ENCODE assay signal across 10 cellular contexts in genomic region chr3:150385296-150386242, GRCh38. TPM values are rescaled to one million over a fixed set of nuclear protein-coding genes. Genes with fewer than 3 reads are reported as not detected.
A peak's percentile ranks its signal among the peaks of the same experiment; 100 is the strongest.
DNase-seq lines count a peak whose midpoint lies in the region; ATAC-seq and TF ChIP-seq lines count a peak whose summit lies in the region.
"Had no signal": no experiment of that assay in that cellular context is flagged by ENCODE, and none has a peak within 500 bp of the region (broad histone marks: within the 10 kb centered on the region; RNA-seq: fewer than 3 reads in every experiment).

No MANE protein-coding gene starts in this region.

- no peak overlapping the region for H2BK15ac ChIP-seq in H9 (ENCODE audit: low read depth, low read length)

- H4K8ac ChIP-seq in H9 (replicated peaks; ENCODE audit: insufficient read length, low read depth, low read length): no peak overlapping the region

- no peak overlapping the region for H2AK5ac ChIP-seq in H9 (ENCODE audit: insufficient read length, low read length)

- no peak overlapping the region for H3T11ph ChIP-seq in H9 (ENCODE audit: low read length)

- no peaks in the 10 kb centered on the region for H4K20me1 ChIP-seq in H9 (ENCODE audit: control insufficient read depth, insufficient read depth, insufficient read length)

- no peak overlapping the region for H4K5ac ChIP-seq in H9 (ENCODE audit: insufficient read length, low read depth, low read length)

- no CpG with 5 or more reads among the region's 6 CpGs for WGBS in H9 (ENCODE audit: extremely low coverage, insufficient read length, low lambda C conversion rate)

- H3K27ac Mint-ChIP-seq in H9 (peak overlapping the region in 1 of 3 experiments; percentile 7; a peak in 1 of 7 replicates), natural killer cell (peak overlapping the region; percentile 73 to 76)

- no peak overlapping the region for H3K23ac ChIP-seq in H9 (ENCODE audit: insufficient read length, low read depth, low read length)

- H2BK20ac ChIP-seq in H9 (ENCODE audit: low read depth, low read length, poor library complexity, severe bottlenecking): peak overlapping the region; percentile 12

- no peak overlapping the region for H2BK5ac ChIP-seq in H9 (ENCODE audit: insufficient read length, low read length)

- H3K14ac ChIP-seq in H9 (ENCODE audit: insufficient read depth, low read length): no peak overlapping the region

- H3K4ac ChIP-seq in H9 (ENCODE audit: low read depth, low read length): no peak overlapping the region

- no peak for TF ChIP-seq POLR2A in vagina (IDR thresholded peaks at IDR 0.05)

- peak; percentile 25 for ATAC-seq in GM18867 (IDR thresholded peaks at IDR 0.05; ENCODE audit: unreplicated experiment)
- ATAC-seq in Panc1: peak; percentile 51
- ATAC-seq in natural killer cell: peak; percentile 54 to 62 (median 60)

- no peaks in the 10 kb centered on the region for H3K23me2 ChIP-seq in H9 (ENCODE audit: insufficient read length, low read depth, low read length, poor library complexity, severe bottlenecking)

- no peak overlapping the region for H2BK120ac ChIP-seq in H9 (ENCODE audit: low read depth, low read length, poor library complexity, severe bottlenecking)

- no peak overlapping the region for H3K27ac ChIP-seq in H9 (ENCODE audit: insufficient read length, low read depth, low read length)
- peak overlapping the region; percentile 70 for H3K27ac ChIP-seq in Panc1 (ENCODE audit: low read length)
- no peak overlapping the region for H3K27ac ChIP-seq in SJCRH30
- no peak overlapping the region for H3K27ac ChIP-seq in vagina

- peak overlapping the region; percentile 59 for H3K18ac ChIP-seq in H9 (ENCODE audit: insufficient read length, low read depth, low read length)

- H3K4me3 ChIP-seq in Panc1 (ENCODE audit: low read depth in 2 of 2, low read length in 2 of 2) (no peak overlapping the region), SJCRH30 (no peak overlapping the region), vagina (no peak overlapping the region)
- H3K4me3 ChIP-seq: upper lobe of left lung had no signal

- H3K4me3 Mint-ChIP-seq in H9: no peak overlapping the region
- H3K4me3 Mint-ChIP-seq in natural killer cell: peak overlapping the region; percentile 72

- H4K91ac ChIP-seq in H9 (ENCODE audit: insufficient read length, low read depth, low read length): no peak overlapping the region

- H2AFZ ChIP-seq in H9 (ENCODE audit: low read length): peak overlapping the region; percentile 22

- H2BK12ac ChIP-seq in H9 (ENCODE audit: insufficient read length, low read depth, low read length): peak overlapping the region; percentile 43

- H3K4me1 Mint-ChIP-seq in H9 (peaks cover 14% of the 10 kb centered on the region in 2 experiments), natural killer cell (peaks cover 17 to 18% of the 10 kb centered on the region in 2 donors)

- H3K36me3 ChIP-seq in Panc1 (ENCODE audit: control insufficient read depth, insufficient read depth, low read length): no peaks in the 10 kb centered on the region
- no peaks in the 10 kb centered on the region for H3K36me3 ChIP-seq in SJCRH30
- no peaks in the 10 kb centered on the region for H3K36me3 ChIP-seq in vagina
- H3K36me3 ChIP-seq: upper lobe of left lung had no signal

- H3K56ac ChIP-seq in H9 (ENCODE audit: insufficient read length, low read depth, low read length): no peak overlapping the region

- H3K4me1 ChIP-seq in H9 (ENCODE audit: insufficient read depth, low read length): peaks cover 3% of the 10 kb centered on the region; the same call in 1 of the 2 replicates
- peaks cover 13% of the 10 kb centered on the region for H3K4me1 ChIP-seq in Panc1 (ENCODE audit: control insufficient read depth, insufficient read depth, low read length)
- H3K4me1 ChIP-seq in SJCRH30: peaks cover 16% of the 10 kb centered on the region
- no peaks in the 10 kb centered on the region for H3K4me1 ChIP-seq in vagina
- H3K4me1 ChIP-seq: upper lobe of left lung had no signal

- H3K9me3 Mint-ChIP-seq in H9 (no peaks in the 10 kb centered on the region), natural killer cell (no peaks in the 10 kb centered on the region)
- H3K9me3 Mint-ChIP-seq: brain had no signal

- no peaks in the 10 kb centered on the region for H3K79me2 ChIP-seq in H9 (ENCODE audit: insufficient read depth, low read length)

- H3K27me3 ChIP-seq in H9 (ENCODE audit: insufficient read depth, low read length): no peaks in the 10 kb centered on the region
- H3K27me3 ChIP-seq in Panc1 (ENCODE audit: control insufficient read depth, insufficient read depth, low read length): no peaks in the 10 kb centered on the region
- no peaks in the 10 kb centered on the region for H3K27me3 ChIP-seq in SJCRH30
- no peaks in the 10 kb centered on the region for H3K27me3 ChIP-seq in vagina
- H3K27me3 ChIP-seq: upper lobe of left lung had no signal

- H3K9ac ChIP-seq in H9 (ENCODE audit: extremely low read depth, insufficient read length, low read length): no peak overlapping the region

- H3K9me3 ChIP-seq in H9 (ENCODE audit: control insufficient read depth, low read depth, low read length) (no peaks in the 10 kb centered on the region), Panc1 (ENCODE audit: control insufficient read depth, insufficient read depth, low read depth, low read length) (no peaks in the 10 kb centered on the region), SJCRH30 (replicated peaks) (0 out of 2 replicates have a peak, but pooled peaks cover 5% of the 10 kb centered on the region), vagina (no peaks in the 10 kb centered on the region)
- H3K9me3 ChIP-seq: upper lobe of left lung had no signal

- H3K27me3 Mint-ChIP-seq in H9 (ENCODE audit: low read depth) (no peaks in the 10 kb centered on the region; the same call in 1 of the 2 replicates), natural killer cell (ENCODE audit: low read depth in 2 of 2) (peaks cover 0 to 2% of the 10 kb centered on the region in 2 donors)
- H3K27me3 Mint-ChIP-seq: brain had no signal

- in situ Hi-C loops in Panc1 (cut with HindIII; ENCODE audit: low pct_unique_long_range_greater_than_20kb, low sequenced_read_pairs): no loop called here

- H3K79me1 ChIP-seq in H9 (ENCODE audit: insufficient read depth, low read depth, low read length, poor library complexity, severe bottlenecking): no peaks in the 10 kb centered on the region

- DNase-seq in H9: no peak
- no peak for DNase-seq in Panc1 (ENCODE audit: low read depth, low spot score)
- DNase-seq in natural killer cell: no peak
- no peak for DNase-seq in SJCRH30
- DNase-seq in vagina (ENCODE audit: extremely low spot score in 2 of 2): no peak
- DNase-seq in HK-2 (ENCODE audit: unreplicated experiment): no peak
- no peak for DNase-seq in GM19240 (ENCODE audit: insufficient read length, low spot score)

- intact Hi-C loops in Panc1 (cut with micrococcal nuclease; ENCODE audit: unreplicated experiment) (no loop called here), natural killer cell (cut with micrococcal nuclease) (loop anchor here (1.0 to 10.0 kb wide), 2 partner anchors 23 to 109 kb away; partner anchors contain the start of gene TSC22D2), vagina (cut with DNase I) (no loop called here)

- BruUV-seq in Panc1 (replicated peaks; lab: Mats Ljungman, UMichigan): no TSS peak

- H3K36me3 Mint-ChIP-seq in H9 (ENCODE audit: insufficient read depth in 1 of 3, low read depth in 3 of 3) (no peaks in the 10 kb centered on the region), natural killer cell (no peaks in the 10 kb centered on the region)
- H3K36me3 Mint-ChIP-seq: brain had no signal

- 0 out of 3 replicates have a peak, but pooled peaks have one; percentile 8 for TF ChIP-seq CTCF in H9 (conservative IDR thresholded peaks at IDR 0.05)
- TF ChIP-seq CTCF in Panc1 (IDR thresholded peaks at IDR 0.05): no peak
- TF ChIP-seq CTCF in natural killer cell (IDR thresholded peaks at IDR 0.05): no peak
- no peak for TF ChIP-seq CTCF in vagina (IDR thresholded peaks at IDR 0.05)

- H3K4me2 ChIP-seq in H9 (ENCODE audit: insufficient read depth, insufficient read length, low read length): no peak overlapping the region

- POLR2A ChIA-PET in Panc1 (lab: Charles Lee): interaction anchor here (0.7 to 1.2 kb wide), 2 partner anchors 23 to 825 kb away, joined by 3 read pairs; partner anchors contain the start of gene TSC22D2

- CTCF ChIA-PET in Panc1 (lab: Charles Lee): no interaction called here

RNA-seq across cellular contexts. Expression of gene TSC22D2, which starts 22.5 kb away (rescaled TPM):
- 25.4 and 26.5 TPM in 2 replicates for total RNA-seq in H9 (2021)
- 43.1 TPM for total RNA-seq in Panc1 (2021; ENCODE audit: unreplicated experiment)
- 16.4 TPM for polyA plus RNA-seq in Panc1 (2012; ENCODE audit: insufficient read length)
- total RNA-seq in natural killer cell: 10 to 100 TPM; 50.1 to 66.3 (median 63.0) TPM
- total RNA-seq in SJCRH30 (2014; rRNA removed; shearing (Covaris generic)): 37.1 and 44.5 TPM in 2 replicates
- total RNA-seq in vagina: 35.6 TPM
